Comparison of ENCODE assay signal across 8 cellular contexts in genomic region chr5:173056783-173057061, GRCh38. TPM values are rescaled to one million over a fixed set of nuclear protein-coding genes. Genes with fewer than 3 reads are reported as not detected.
A peak's percentile ranks its signal among the peaks of the same experiment; 100 is the strongest.
DNase-seq lines count a peak whose midpoint lies in the region; ATAC-seq and TF ChIP-seq lines count a peak whose summit lies in the region.

No MANE protein-coding gene starts in this region.

- TF ChIP-seq CTCF in Caco-2 (IDR thresholded peaks at IDR 0.05; ENCODE audit: insufficient read depth in 1 of 2, low read depth in 1 of 2, low read length in 1 of 2, severe bottlenecking in 1 of 2, unreplicated experiment in 1 of 2) (no peak), foreskin keratinocyte (conservative IDR thresholded peaks at IDR 0.05) (no peak), psoas muscle (IDR thresholded peaks at IDR 0.05) (no peak)

- H3K27ac ChIP-seq in foreskin keratinocyte (peak overlapping the region; percentile 63), psoas muscle (peak overlapping the region; percentile 100)

- intact Hi-C loops in Caco-2 (cut with micrococcal nuclease; ENCODE audit: unreplicated experiment), result loop anchor here (1.0 to 5.0 kb wide), 7 partner anchors 11 to 274 kb away; partner anchors contain the start of gene BNIP1
- intact Hi-C loops in psoas muscle (cut with DNase I), result loop anchor here (5.0 to 10.0 kb wide), 3 partner anchors 72 to 88 kb away; partner anchors contain the start of genes ATP6V0E1 (in 2 of the 2) and BNIP1 (in 1 of the 2)

- no peaks in the 10 kb centered on the region for H3K9me3 Mint-ChIP-seq in Caco-2 (ENCODE audit: unreplicated experiment)

- H3K27me3 Mint-ChIP-seq in Caco-2 (ENCODE audit: insufficient read depth, unreplicated experiment), result no peaks in the 10 kb centered on the region

- ATAC-seq in GM19452 (IDR thresholded peaks at IDR 0.05; ENCODE audit: unreplicated experiment) (peak; percentile 27), HG03457 (IDR thresholded peaks at IDR 0.05; ENCODE audit: unreplicated experiment) (peak; percentile 1), foreskin keratinocyte (peak; percentile 57), psoas muscle (peak; percentile 68 to 78 (median 74))

- H3K4me3 Mint-ChIP-seq in Caco-2 (ENCODE audit: unreplicated experiment), result peak overlapping the region; percentile 94

- H3K27me3 ChIP-seq in Caco-2 (replicated peaks; ENCODE audit: control insufficient read depth, insufficient read depth, low read length), result no peaks in the 10 kb centered on the region
- no peaks in the 10 kb centered on the region for H3K27me3 ChIP-seq in foreskin keratinocyte
- H3K27me3 ChIP-seq in psoas muscle (ENCODE audit: insufficient read depth in 3 of 3, low read length in 2 of 3), result no peaks in the 10 kb centered on the region

- peaks cover 21% of the 10 kb centered on the region for H3K4me1 Mint-ChIP-seq in Caco-2 (ENCODE audit: low read depth, unreplicated experiment)

- CTCF ChIA-PET in Caco-2 (lab: Charles Lee), result interaction anchor here (0.6 to 2.2 kb wide), 15 partner anchors 8 to 1597 kb away, joined by 3 to 29 read pairs (median 4); partner anchors contain the start of genes ATP6V0E1, BNIP1 and RPL26L1

- no TSS peak for BruUV-seq in Caco-2 (replicated peaks; lab: Mats Ljungman, UMichigan)

- H3K4me3 ChIP-seq in Caco-2 (ENCODE audit: low read depth, low read length) (peak overlapping the region; percentile 95), psoas muscle (peak overlapping the region; percentile 100)

- H3K27ac Mint-ChIP-seq in Caco-2 (ENCODE audit: unreplicated experiment), result peak overlapping the region; percentile 90

- DNase-seq in Caco-2, result no peak
- peak; percentile 83 to 86 for DNase-seq in activated CD4-positive, alpha-beta T cell treated with anti-CD3 and anti-CD28 coated beads, Interleukin-2, amount 50 U/mL, for 4 hours
- DNase-seq in foreskin keratinocyte, result no peak
- DNase-seq in psoas muscle, result no peak
- DNase-seq in HK-2 (ENCODE audit: unreplicated experiment), result no peak
- no peak for DNase-seq in SW 1271 (lab: John Stamatoyannopoulos, UW)

- POLR2A ChIA-PET in Caco-2 (lab: Charles Lee), result interaction anchor here (0.6 to 1.4 kb wide), 9 partner anchors 11 to 350 kb away, joined by 3 to 17 read pairs (median 3); partner anchors contain the start of genes ATP6V0E1, BNIP1 and STC2

- H3K36me3 ChIP-seq in Caco-2 (ENCODE audit: control insufficient read depth, insufficient read depth, low read length) (no peaks in the 10 kb centered on the region), psoas muscle (ENCODE audit: insufficient read depth in 1 of 2, low read depth in 1 of 2) (no peaks in the 10 kb centered on the region)

- peaks cover 18% of the 10 kb centered on the region for H3K36me3 Mint-ChIP-seq in Caco-2 (ENCODE audit: insufficient read depth, unreplicated experiment)

- peaks cover 24% of the 10 kb centered on the region for H3K4me1 ChIP-seq in Caco-2
- H3K4me1 ChIP-seq in foreskin keratinocyte, result peaks cover 17% of the 10 kb centered on the region
- H3K4me1 ChIP-seq in psoas muscle, result peaks cover 23% of the 10 kb centered on the region

- WGBS in psoas muscle, 3 donors, result 0 to 1% (median 1%) methylated on average over 15 to 27 of the region's 27 CpGs

- H3K9me3 ChIP-seq in Caco-2 (no peaks in the 10 kb centered on the region), psoas muscle (no peaks in the 10 kb centered on the region)

RNA-seq across cellular contexts. Expression of gene CREBRF, which starts 0.6 kb away (rescaled TPM):
- 12.3 and 12.6 TPM in 2 replicates for total RNA-seq in Caco-2 (2022)
- 2.8 and 2.9 TPM in 2 replicates for total RNA-seq in foreskin keratinocyte
- 0.25 and 0.31 TPM in 2 replicates for polyA plus RNA-seq in foreskin keratinocyte
- total RNA-seq in psoas muscle, result 10 to 100 TPM; 13.1 to 17.1 (median 14.0) TPM
- polyA plus RNA-seq in psoas muscle, result 1 to 10 TPM in 2 of 3 donors, under 1 TPM in 1; 0.92 to 6.6 (median 4.5) TPM

Comparison
In these comparisons a context has a peak if more than half of its experiments do, and no peak if none do; other contexts are left out.
1. DNase-seq: peak in activated CD4-positive, alpha-beta T cell treated with anti-CD3 and anti-CD28 coated beads, Interleukin-2, amount 50 U/mL, for 4 hours (2 of 2); none in Caco-2 (0 of 2), foreskin keratinocyte (0 of 2), psoas muscle (0 of 2), HK-2 (single experiment) and SW 1271 (0 of 2).
2. ATAC-seq: peak in every context shown above with its lines; median percentile 74 in psoas muscle; 57 in foreskin keratinocyte; 27 in GM19452; 1 in HG03457.